9 cellular contexts compared by ENCODE assay signal in the genomic region with DNA sequence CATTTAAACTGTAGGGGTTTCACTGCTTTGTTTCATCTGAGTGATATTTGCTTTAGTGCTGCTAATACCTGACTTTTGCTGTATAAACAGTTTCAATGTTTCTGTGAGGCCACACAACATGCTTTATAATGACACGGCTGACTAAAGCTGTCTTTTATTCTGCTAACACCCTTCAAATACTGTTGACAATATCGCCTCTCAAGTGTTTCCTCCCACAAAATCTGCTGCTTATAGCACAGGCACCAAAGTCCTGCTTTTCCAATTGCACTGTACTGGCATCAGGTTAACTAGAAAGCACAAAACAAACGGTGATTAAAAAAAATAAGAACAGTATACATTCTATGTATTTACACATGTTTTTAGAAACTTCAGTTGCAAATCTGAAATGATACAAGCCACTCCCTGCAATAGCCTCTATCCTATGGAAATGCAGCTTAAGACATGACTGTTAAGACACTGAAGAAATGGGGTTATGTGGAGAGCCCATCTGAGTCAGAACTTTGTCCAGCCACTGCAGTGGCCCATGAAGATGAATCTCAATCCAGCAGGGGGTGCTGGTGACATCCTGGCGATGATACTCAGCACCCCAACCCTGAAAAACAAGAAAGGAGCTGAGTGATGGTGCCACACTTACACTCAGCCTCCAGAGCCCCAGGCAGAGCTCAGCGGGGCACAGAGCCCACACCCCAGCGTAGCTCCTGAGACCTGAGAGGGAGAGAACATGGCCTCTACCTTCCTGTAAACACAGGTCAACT. TPM values are rescaled to one million over a fixed set of nuclear protein-coding genes. Genes with fewer than 3 reads are reported as not detected.
DNase-seq lines count a peak whose midpoint lies in the region; ATAC-seq and TF ChIP-seq lines count a peak whose summit lies in the region.
"Had no signal": no experiment of that assay in that cellular context is flagged by ENCODE, and none has a peak within 500 bp of the region (broad histone marks: within the 10 kb centered on the region; RNA-seq: fewer than 3 reads in every experiment).

No MANE protein-coding gene starts in this region.

- ATAC-seq in left ventricle myocardium superior (peak; percentile 51), HG03460 (IDR thresholded peaks at IDR 0.05; ENCODE audit: unreplicated experiment) (no peak)

- H3K9ac ChIP-seq in colonic mucosa (ENCODE audit: low read depth in 2 of 2, low read length in 2 of 2) = no peak overlapping the region
- H3K9ac ChIP-seq: parathyroid adenoma had no signal

- DNase-seq in EH (ENCODE audit: low read depth) (peak; percentile 4), H4 (ENCODE audit: low spot score) (peak; percentile 5), RKO (ENCODE audit: low spot score) (peak; percentile 31), left ventricle myocardium superior (no peak), colonic mucosa (no peak), UCSD-AML1 (lab: John Stamatoyannopoulos, UW; ENCODE audit: unreplicated experiment) (no peak)
- DNase-seq in activated effector memory CD4-positive, alpha-beta T cell treated with Interleukin-2 at 50 U/mL for 16 hours = no peak

- H3K4me1 ChIP-seq in colonic mucosa = no peaks in the 10 kb centered on the region
- H3K4me1 ChIP-seq: parathyroid adenoma had no signal

- no peaks in the 10 kb centered on the region for H3K9me3 ChIP-seq in colonic mucosa

- H3K36me3 ChIP-seq in colonic mucosa = no peaks in the 10 kb centered on the region

- no peak overlapping the region for H3K27ac ChIP-seq in colonic mucosa
- H3K27ac ChIP-seq: parathyroid adenoma had no signal

- H3K27me3 ChIP-seq in colonic mucosa = no peaks in the 10 kb centered on the region

- no peak for TF ChIP-seq CTCF in colonic mucosa (IDR thresholded peaks at IDR 0.05)

- H3K4me3 ChIP-seq in colonic mucosa = no peak overlapping the region

- intact Hi-C loops in left ventricle myocardium superior (cut with micrococcal nuclease) (no loop called here), colonic mucosa (cut with DNase I) (no loop called here)

RNA-seq across cellular contexts. Expression of gene RFXAP, which starts 29.4 kb away (rescaled TPM):
- total RNA-seq in H4 (2014; rRNA removed; shearing (Covaris generic)) = 1.0 and 1.7 TPM in 2 replicates
- total RNA-seq in left ventricle myocardium superior (3.7 TPM), colonic mucosa (1 to 10 TPM; 2.4 to 3.0 TPM)

Comparison
In these comparisons a context has a peak if more than half of its experiments do, and no peak if none do; other contexts are left out.
1. DNase-seq: peak in EH (single experiment), H4 (single experiment) and RKO (single experiment); none in left ventricle myocardium superior (single experiment), colonic mucosa (single experiment), UCSD-AML1 (single experiment) and activated effector memory CD4-positive, alpha-beta T cell treated with Interleukin-2 at 50 U/mL for 16 hours (single experiment).